ENCODE assay signal across 16 cellular contexts in genomic region chr10:73161662-73162061, GRCh38.
"Had no signal": no experiment of that assay in that cellular context is flagged by ENCODE, and none has a peak within 500 bp of the region (broad histone marks: within the 10 kb centered on the region; RNA-seq: fewer than 3 reads in every experiment).

No MANE protein-coding gene starts in this region.

- ATAC-seq: gastrocnemius medialis, left cardiac atrium, lower lobe of right lung, right lobe of liver had no signal

- H3K4me3 ChIP-seq: dorsolateral prefrontal cortex, gastrocnemius medialis, lower lobe of right lung, ovary, right lobe of liver, smooth muscle cell, tibial nerve, vagina had no signal

- H3K36me3 ChIP-seq: ovary had no signal

- H3K4me1 ChIP-seq: right lobe of liver had no signal

- H3K9me3 ChIP-seq: gastrocnemius medialis, lower lobe of right lung, ovary, right lobe of liver, tibial nerve, vagina had no signal

- H3K27me3 ChIP-seq: dorsolateral prefrontal cortex, gastrocnemius medialis, ovary, right lobe of liver, tibial nerve, vagina had no signal

- DNase-seq: activated CD4-positive, alpha-beta T cell treated with anti-CD3 and anti-CD28 coated beads, Interleukin-2, amount 50 U/mL, for 4 hours; activated CD4-positive, CD25-positive, alpha-beta regulatory T cell; activated naive CD4-positive, alpha-beta T cell treated with Interleukin-2 at 50 U/mL for 16 hours; amniotic stem cell; dorsolateral prefrontal cortex; erythroblast; gastrocnemius medialis; left cardiac atrium; lower lobe of right lung; midbrain; ovary; right lobe of liver; SW 1271 had no signal

- H3K27ac ChIP-seq: dorsolateral prefrontal cortex, gastrocnemius medialis, lower lobe of right lung, ovary, right lobe of liver, tibial nerve, vagina had no signal
